Comparison of ENCODE assay signal across 8 cellular contexts in the genomic region with DNA sequence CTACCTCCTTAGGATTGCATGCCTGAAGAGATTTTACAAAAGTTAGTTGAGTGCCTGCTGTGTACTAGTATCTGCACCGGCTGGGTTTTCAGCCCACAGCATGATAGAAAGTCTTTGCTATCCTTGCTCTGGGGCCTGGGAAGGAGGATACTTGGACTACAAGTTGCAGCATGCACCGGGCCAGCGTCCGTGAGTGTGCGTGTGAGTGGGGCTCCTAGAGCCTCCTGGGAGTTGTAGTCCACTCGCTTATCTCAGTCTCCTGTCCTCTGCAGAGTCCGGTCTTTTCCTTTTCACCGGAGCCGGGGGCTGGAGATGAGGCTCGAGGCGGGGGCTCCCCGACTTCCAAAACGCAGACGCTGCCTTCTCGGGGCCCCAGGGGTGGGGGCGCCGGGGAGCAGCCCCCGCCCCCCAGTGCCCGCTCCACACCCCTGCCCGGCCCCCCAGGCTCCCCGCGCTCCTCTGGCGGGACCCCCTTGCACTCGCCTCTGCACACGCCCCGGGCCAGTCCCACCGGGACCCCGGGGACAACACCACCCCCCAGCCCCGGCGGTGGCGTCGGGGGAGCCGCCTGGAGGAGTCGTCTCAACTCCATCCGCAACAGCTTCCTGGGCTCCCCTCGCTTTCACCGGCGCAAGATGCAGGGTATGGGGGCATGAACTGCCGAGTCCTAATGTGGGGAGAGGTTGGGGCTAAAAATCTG. TPM values are rescaled to one million over a fixed set of nuclear protein-coding genes. Genes with fewer than 3 reads are reported as not detected.
DNase-seq lines count a peak whose midpoint lies in the region; ATAC-seq, FAIRE-seq and TF ChIP-seq lines count a peak whose summit lies in the region.

No MANE protein-coding gene starts in this region.

- no peaks in the 10 kb centered on the region for H3K27me3 ChIP-seq in Caco-2 (replicated peaks; ENCODE audit: control insufficient read depth, insufficient read depth, low read length)

- no peak overlapping the region for H3K4me3 ChIP-seq in Caco-2 (ENCODE audit: low read depth, low read length)

- POLR2A ChIA-PET in Caco-2 (lab: Charles Lee) = no interaction called here

- peaks cover 39% of the 10 kb centered on the region for H3K36me3 Mint-ChIP-seq in Caco-2 (ENCODE audit: insufficient read depth, unreplicated experiment)
- no peaks in the 10 kb centered on the region for H3K36me3 Mint-ChIP-seq in natural killer cell

- TF ChIP-seq CTCF in Caco-2 (IDR thresholded peaks at IDR 0.05; ENCODE audit: insufficient read depth in 1 of 2, low read depth in 1 of 2, low read length in 1 of 2, severe bottlenecking in 1 of 2, unreplicated experiment in 1 of 2) = no peak
- TF ChIP-seq CTCF in GM13977 (IDR thresholded peaks at IDR 0.05; ENCODE audit: extremely low read depth, insufficient read depth, missing control alignments) = no peak
- no peak for TF ChIP-seq CTCF in natural killer cell (IDR thresholded peaks at IDR 0.05)

- H3K9me3 ChIP-seq in Caco-2 = no peaks in the 10 kb centered on the region

- in situ Hi-C loops in GM13977 (cut with MboI; ENCODE audit: low pct_unique_long_range_greater_than_20kb, low sequenced_read_pairs, unreplicated experiment) = no loop called here

- peaks cover 6% of the 10 kb centered on the region for H3K36me3 ChIP-seq in Caco-2 (ENCODE audit: control insufficient read depth, insufficient read depth, low read length)

- H3K9me3 Mint-ChIP-seq in Caco-2 (ENCODE audit: unreplicated experiment) = no peaks in the 10 kb centered on the region
- no peaks in the 10 kb centered on the region for H3K9me3 Mint-ChIP-seq in natural killer cell

- H3K4me1 ChIP-seq in Caco-2 = 0 out of 2 replicates have a peak, but pooled peaks cover 3% of the 10 kb centered on the region

- H3K4me1 Mint-ChIP-seq in Caco-2 (ENCODE audit: low read depth, unreplicated experiment) = no peaks in the 10 kb centered on the region
- H3K4me1 Mint-ChIP-seq in natural killer cell = peaks cover 0 to 13% of the 10 kb centered on the region in 2 donors

- no peak overlapping the region for H3K4me3 Mint-ChIP-seq in Caco-2 (ENCODE audit: unreplicated experiment)
- H3K4me3 Mint-ChIP-seq in natural killer cell = no peak overlapping the region

- CTCF ChIA-PET in Caco-2 (lab: Charles Lee) = no interaction called here

- BruUV-seq in Caco-2 (replicated peaks; lab: Mats Ljungman, UMichigan) = no TSS peak

- intact Hi-C loops in Caco-2 (cut with micrococcal nuclease; ENCODE audit: unreplicated experiment) = no loop called here
- intact Hi-C loops in left cardiac atrium (cut with DNase I) = loop anchor here (5.0 to 10.0 kb wide), 2 partner anchors 78 to 80 kb away; a partner anchor contains a TSS
- intact Hi-C loops in natural killer cell (cut with micrococcal nuclease) = no loop called here

- H3K27ac Mint-ChIP-seq in Caco-2 (ENCODE audit: unreplicated experiment) (no peak overlapping the region), natural killer cell (no peak overlapping the region)

- ATAC-seq in left cardiac atrium = peak; percentile 18 to 36
- no peak for ATAC-seq in natural killer cell
- ATAC-seq in GM21529 (IDR thresholded peaks at IDR 0.05; ENCODE audit: unreplicated experiment) = no peak

- DNase-seq in Caco-2 (peak; percentile 66 to 81), GM13977 (ENCODE audit: low spot score) (peak; percentile 61), RCC 7860 (ENCODE audit: low spot score) (peak; percentile 13), left cardiac atrium (peak; percentile 53), NCI-H1436 (lab: John Stamatoyannopoulos, UW) (no peak), natural killer cell (no peak), NCI-H2081 (lab: John Stamatoyannopoulos, UW) (no peak)

- no peak for FAIRE-seq in RCC 7860 (lab: Jason Lieb, UNC)

- H3K27me3 Mint-ChIP-seq in Caco-2 (ENCODE audit: insufficient read depth, unreplicated experiment) = no peaks in the 10 kb centered on the region
- H3K27me3 Mint-ChIP-seq in natural killer cell (ENCODE audit: low read depth in 2 of 2) = no peaks in the 10 kb centered on the region

RNA-seq across cellular contexts. Expression of a gene that starts 20.6 kb away (rescaled TPM):
- total RNA-seq in Caco-2 (2022) = 24.6 and 28.6 TPM in 2 replicates
- total RNA-seq in left cardiac atrium = 10 to 100 TPM in 1 of 2 donors, 1 to 10 TPM in 1; 9.1 to 19.5 TPM
- total RNA-seq in natural killer cell = 1 to 10 TPM; 6.0 to 9.8 (median 6.5) TPM

RNA-seq across cellular contexts. Expression of a gene that starts 20.7 kb away (rescaled TPM):
- total RNA-seq in Caco-2 (2022) (1.6 and 3.4 TPM in 2 replicates), left cardiac atrium (1 to 10 TPM; 3.1 to 3.6 TPM), natural killer cell (1 to 10 TPM in 1 of 3 donors, under 1 TPM in 1, not detected in 1; 0.87 to 2.1 TPM)

RNA-seq across cellular contexts. Expression of a gene that starts 24.5 kb away (rescaled TPM):
- 69.6 and 71.4 TPM in 2 replicates for total RNA-seq in Caco-2 (2022)
- total RNA-seq in left cardiac atrium = 10 to 100 TPM; 26.4 to 35.8 TPM
- 10 to 100 TPM; 17.1 to 19.5 (median 18.5) TPM for total RNA-seq in natural killer cell

RNA-seq across cellular contexts. Expression of a gene that starts 35.2 kb away (rescaled TPM):
- 25.8 and 26.3 TPM in 2 replicates for total RNA-seq in Caco-2 (2022)
- 1 to 10 TPM; 6.7 to 6.9 TPM for total RNA-seq in left cardiac atrium
- total RNA-seq in natural killer cell = 100 to 1,000 TPM in 1 of 3 donors, 10 to 100 TPM in 2; 44.5 to 147 (median 46.8) TPM

RNA-seq across cellular contexts. Expression of a gene that starts 45.6 kb away (rescaled TPM):
- total RNA-seq in Caco-2 (2022) = 113 and 118 TPM in 2 replicates
- 10 to 100 TPM; 37.8 to 42.4 TPM for total RNA-seq in left cardiac atrium
- 100 to 1,000 TPM; 252 to 275 (median 260) TPM for total RNA-seq in natural killer cell

Comparison
In these comparisons a context has a peak if more than half of its experiments do, and no peak if none do; other contexts are left out.
1. DNase-seq: peak in Caco-2 (2 of 2), GM13977 (single experiment), RCC 7860 (single experiment) and left cardiac atrium (single experiment); none in NCI-H1436 (single experiment), natural killer cell (single experiment) and NCI-H2081 (0 of 2).
2. ATAC-seq: peak in left cardiac atrium (2 of 2); none in natural killer cell (0 of 3) and GM21529 (single experiment).
3. intact Hi-C loops: an anchor here in left cardiac atrium (5.0 to 10.0 kb wide); none called in Caco-2 and natural killer cell.